In the genomic region with DNA sequence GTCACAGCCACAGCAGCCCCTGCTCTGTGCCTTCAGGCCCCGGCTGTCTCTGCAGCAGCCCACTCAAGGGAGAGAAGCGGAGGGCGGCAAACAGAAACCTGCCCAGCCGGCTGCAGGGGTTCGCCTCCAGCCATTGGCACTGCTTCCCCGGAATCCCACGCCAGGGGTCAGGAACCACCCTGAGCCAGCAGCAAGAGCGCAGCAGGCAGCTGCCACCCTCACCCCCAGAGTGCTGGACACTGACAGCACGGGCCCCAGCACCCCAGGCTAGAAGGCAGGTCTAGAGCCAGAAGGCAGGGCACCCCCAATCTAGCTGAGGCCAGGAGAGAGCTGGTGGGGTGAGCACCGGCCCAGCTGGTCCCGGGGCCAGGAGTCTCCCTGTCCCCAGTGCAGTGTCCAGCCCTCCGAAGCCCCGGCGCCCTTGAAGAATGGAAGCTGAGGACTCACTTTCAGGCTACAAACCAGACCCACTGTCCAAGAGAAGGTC, we compare ENCODE assay signal across 12 cellular contexts. TPM values are rescaled to one million over a fixed set of nuclear protein-coding genes. Genes with fewer than 3 reads are reported as not detected.
DNase-seq lines count a peak whose midpoint lies in the region; ATAC-seq lines count a peak whose summit lies in the region.
"Had no signal": no experiment of that assay in that cellular context is flagged by ENCODE, and none has a peak within 500 bp of the region (broad histone marks: within the 10 kb centered on the region; RNA-seq: fewer than 3 reads in every experiment).

No MANE protein-coding gene starts in this region.

- H2BK15ac ChIP-seq in mesendoderm (replicated peaks; ENCODE audit: low read depth): no peak overlapping the region

- no peak overlapping the region for H4K8ac ChIP-seq in mesendoderm (ENCODE audit: low read depth, low read length)

- H3K4me3 ChIP-seq in CD4-positive, CD25-positive, alpha-beta regulatory T cell (ENCODE audit: low read depth, low read length): no peak overlapping the region
- H3K4me3 ChIP-seq in H7 (ENCODE audit: insufficient read depth, low read depth, low read length) (no peak overlapping the region), mesendoderm (ENCODE audit: low read length) (no peak overlapping the region)
- H3K4me3 ChIP-seq: GM23248, SJCRH30 had no signal

- H3K23ac ChIP-seq in mesendoderm (ENCODE audit: low read length): no peak overlapping the region

- peaks cover 5% of the 10 kb centered on the region for H3K27me3 Mint-ChIP-seq in CD4-positive, CD25-positive, alpha-beta regulatory T cell
- no peaks in the 10 kb centered on the region for H3K27me3 Mint-ChIP-seq in natural killer cell treated with Interleukin-12 subunit alpha and Interleukin-12 subunit beta and Interleukin-15 and Interleukin-18, amount 100 ng/mL, for 72 hours
- H3K27me3 Mint-ChIP-seq: brain had no signal

- H3K9ac ChIP-seq in mesendoderm (ENCODE audit: low read length): no peak overlapping the region
- H3K9ac ChIP-seq: GM23248 had no signal

- H2BK5ac ChIP-seq in mesendoderm (ENCODE audit: low read length): no peak overlapping the region

- no peak overlapping the region for H3K4me2 ChIP-seq in mesendoderm (ENCODE audit: low read length)

- H3K9me3 Mint-ChIP-seq in CD4-positive, CD25-positive, alpha-beta regulatory T cell: no peaks in the 10 kb centered on the region
- H3K9me3 Mint-ChIP-seq in activated naive CD4-positive, alpha-beta T cell treated with anti-CD3 and anti-CD28 coated beads, Interleukin-2, amount 50 U/mL, for 72 hours: no peaks in the 10 kb centered on the region
- H3K9me3 Mint-ChIP-seq in natural killer cell treated with Interleukin-12 subunit alpha and Interleukin-12 subunit beta and Interleukin-15 and Interleukin-18, amount 100 ng/mL, for 72 hours: no peaks in the 10 kb centered on the region
- H3K9me3 Mint-ChIP-seq: brain had no signal

- peaks cover 0 to 75% (median 21%) of the 10 kb centered on the region in 4 donors for H3K4me1 Mint-ChIP-seq in CD4-positive, CD25-positive, alpha-beta regulatory T cell
- H3K4me1 Mint-ChIP-seq in natural killer cell treated with Interleukin-12 subunit alpha and Interleukin-12 subunit beta and Interleukin-15 and Interleukin-18, amount 100 ng/mL, for 72 hours (ENCODE audit: low read depth in 2 of 2): peaks cover 30 to 48% of the 10 kb centered on the region in 2 donors

- H3K27ac Mint-ChIP-seq in CD4-positive, CD25-positive, alpha-beta regulatory T cell: peak overlapping the region; percentile 87 to 97 (median 90)
- peak overlapping the region; percentile 91 to 96 for H3K27ac Mint-ChIP-seq in activated naive CD4-positive, alpha-beta T cell treated with anti-CD3 and anti-CD28 coated beads, Interleukin-2, amount 50 U/mL, for 72 hours
- H3K27ac Mint-ChIP-seq in natural killer cell treated with Interleukin-12 subunit alpha and Interleukin-12 subunit beta and Interleukin-15 and Interleukin-18, amount 100 ng/mL, for 72 hours: peak overlapping the region; percentile 78 to 85

- no CpG with 5 or more reads among the region's 14 CpGs for WGBS in mesendoderm (ENCODE audit: extremely low coverage, insufficient coverage, low lambda C conversion rate)

- H3K4me3 Mint-ChIP-seq in CD4-positive, CD25-positive, alpha-beta regulatory T cell: peak overlapping the region in 3 of 4 donors; percentile 75 to 84 (median 84)
- H3K4me3 Mint-ChIP-seq in natural killer cell treated with Interleukin-12 subunit alpha and Interleukin-12 subunit beta and Interleukin-15 and Interleukin-18, amount 100 ng/mL, for 72 hours: peak overlapping the region; percentile 70
- H3K4me3 Mint-ChIP-seq: brain had no signal

- H3K27ac ChIP-seq in CD4-positive, CD25-positive, alpha-beta regulatory T cell (ENCODE audit: insufficient read depth, low read length, poor library complexity, severe bottlenecking): peak overlapping the region; percentile 92
- no peak overlapping the region for H3K27ac ChIP-seq in mesendoderm (ENCODE audit: low read depth, low read length)
- H3K27ac ChIP-seq: GM23248, SJCRH30 had no signal

- peaks cover 4% of the 10 kb centered on the region for H3K36me3 Mint-ChIP-seq in CD4-positive, CD25-positive, alpha-beta regulatory T cell
- H3K36me3 Mint-ChIP-seq in activated naive CD4-positive, alpha-beta T cell treated with anti-CD3 and anti-CD28 coated beads, Interleukin-2, amount 50 U/mL, for 72 hours: peaks cover 0 to 25% of the 10 kb centered on the region in 2 donors
- H3K36me3 Mint-ChIP-seq in natural killer cell treated with Interleukin-12 subunit alpha and Interleukin-12 subunit beta and Interleukin-15 and Interleukin-18, amount 100 ng/mL, for 72 hours: no peaks in the 10 kb centered on the region
- H3K36me3 Mint-ChIP-seq: brain had no signal

- H3K36me3 ChIP-seq in CD4-positive, CD25-positive, alpha-beta regulatory T cell (ENCODE audit: control insufficient read depth, insufficient read depth, low read length): peaks cover 11% of the 10 kb centered on the region
- H3K36me3 ChIP-seq in H7 (replicated peaks; ENCODE audit: control insufficient read depth, insufficient read depth, low read length): peaks cover 1% of the 10 kb centered on the region
- no peaks in the 10 kb centered on the region for H3K36me3 ChIP-seq in mesendoderm (ENCODE audit: control insufficient read depth, insufficient read depth, low read length)

- H3K4ac ChIP-seq in mesendoderm (ENCODE audit: low read depth, low read length): no peak overlapping the region

- no peak overlapping the region for H2AK5ac ChIP-seq in mesendoderm (ENCODE audit: low read length)

- no peaks in the 10 kb centered on the region for H3K27me3 ChIP-seq in CD4-positive, CD25-positive, alpha-beta regulatory T cell (ENCODE audit: control insufficient read depth, insufficient read depth, low read length)
- H3K27me3 ChIP-seq in H7 (ENCODE audit: control insufficient read depth, insufficient read depth, low read length) (no peaks in the 10 kb centered on the region), mesendoderm (ENCODE audit: insufficient read depth, low read length, poor library complexity) (no peaks in the 10 kb centered on the region)
- H3K27me3 ChIP-seq: SJCRH30 had no signal

- no peak overlapping the region for H2BK120ac ChIP-seq in mesendoderm (ENCODE audit: low read depth, low read length)

- peaks cover 7% of the 10 kb centered on the region for H3K79me1 ChIP-seq in mesendoderm (ENCODE audit: low read length)

- H4K5ac ChIP-seq in mesendoderm (ENCODE audit: low read length): no peak overlapping the region

- H3K18ac ChIP-seq in mesendoderm (ENCODE audit: low read length): no peak overlapping the region

- ATAC-seq in CD4-positive, CD25-positive, alpha-beta regulatory T cell (ENCODE audit: low read depth in 2 of 2): no peak
- ATAC-seq in activated naive CD4-positive, alpha-beta T cell treated with anti-CD3 and anti-CD28 coated beads, Interleukin-2, amount 50 U/mL, for 72 hours: no peak
- no peak for ATAC-seq in natural killer cell treated with Interleukin-12 subunit alpha and Interleukin-12 subunit beta and Interleukin-15 and Interleukin-18, amount 100 ng/mL, for 72 hours
- ATAC-seq in HG03521 (IDR thresholded peaks at IDR 0.05; ENCODE audit: unreplicated experiment): no peak
- ATAC-seq in HG03159 (IDR thresholded peaks at IDR 0.05; ENCODE audit: unreplicated experiment): no peak

- H3K56ac ChIP-seq in mesendoderm (ENCODE audit: low read length): no peak overlapping the region

- no peak for DNase-seq in CD4-positive, CD25-positive, alpha-beta regulatory T cell
- DNase-seq in H7: peak; percentile 57
- peak in 1 of 2 donors; percentile 68 for DNase-seq in activated naive CD4-positive, alpha-beta T cell treated with anti-CD3 and anti-CD28 coated beads, Interleukin-2, amount 50 U/mL, for 72 hours (ENCODE audit: low spot score in 2 of 2)
- no peak for DNase-seq in natural killer cell treated with Interleukin-12 subunit alpha and Interleukin-12 subunit beta and Interleukin-15 and Interleukin-18, amount 100 ng/mL, for 72 hours (ENCODE audit: low spot score)
- DNase-seq in mesendoderm: no peak
- no peak for DNase-seq in T1000 (lab: John Stamatoyannopoulos, UW)
- DNase-seq: GM23248, hypothalamus, SJCRH30 had no signal

- H3K4me1 ChIP-seq in CD4-positive, CD25-positive, alpha-beta regulatory T cell (ENCODE audit: control insufficient read depth, insufficient read depth, low read length, poor library complexity, severe bottlenecking): peaks cover 67% of the 10 kb centered on the region
- no peaks in the 10 kb centered on the region for H3K4me1 ChIP-seq in mesendoderm (ENCODE audit: control insufficient read depth, low read depth, low read length)

- H3K79me2 ChIP-seq in mesendoderm (ENCODE audit: control insufficient read depth, insufficient read depth, low read length): peaks cover 2% of the 10 kb centered on the region

- no peaks in the 10 kb centered on the region for H3K9me3 ChIP-seq in CD4-positive, CD25-positive, alpha-beta regulatory T cell (ENCODE audit: control insufficient read depth in 2 of 2, low read length in 2 of 2)
- H3K9me3 ChIP-seq: SJCRH30 had no signal

RNA-seq across cellular contexts. Expression of a gene that starts 8.3 kb away (rescaled TPM):
- total RNA-seq in CD4-positive, CD25-positive, alpha-beta regulatory T cell: 247 TPM
- 1 to 10 TPM; 3.9 to 9.2 (median 7.3) TPM for polyA plus RNA-seq in CD4-positive, CD25-positive, alpha-beta regulatory T cell
- total RNA-seq in H7 (2014; rRNA removed; shearing (Covaris generic)): 21.3 and 24.8 TPM in 2 replicates
- 100 to 1,000 TPM; 262 to 294 TPM for total RNA-seq in activated naive CD4-positive, alpha-beta T cell treated with anti-CD3 and anti-CD28 coated beads, Interleukin-2, amount 50 U/mL, for 72 hours
- 100 to 1,000 TPM; 216 to 262 TPM for total RNA-seq in natural killer cell treated with Interleukin-12 subunit alpha and Interleukin-12 subunit beta and Interleukin-15 and Interleukin-18, amount 100 ng/mL, for 72 hours
- 41.6 TPM for polyA plus RNA-seq in mesendoderm (2013, experiment 1 of 2)
- 41.5 TPM for polyA plus RNA-seq in mesendoderm (2013, experiment 2 of 2)

RNA-seq across cellular contexts. Expression of a gene that starts 33.2 kb away (rescaled TPM):
- 17.7 TPM for total RNA-seq in CD4-positive, CD25-positive, alpha-beta regulatory T cell
- polyA plus RNA-seq in CD4-positive, CD25-positive, alpha-beta regulatory T cell: 1 to 10 TPM; 3.3 to 5.6 (median 4.3) TPM
- 4.2 and 5.6 TPM in 2 replicates for total RNA-seq in H7 (2014; rRNA removed; shearing (Covaris generic))
- 10 to 100 TPM; 22.0 to 35.1 TPM for total RNA-seq in activated naive CD4-positive, alpha-beta T cell treated with anti-CD3 and anti-CD28 coated beads, Interleukin-2, amount 50 U/mL, for 72 hours
- total RNA-seq in natural killer cell treated with Interleukin-12 subunit alpha and Interleukin-12 subunit beta and Interleukin-15 and Interleukin-18, amount 100 ng/mL, for 72 hours: 100 to 1,000 TPM in 1 of 2 donors, 10 to 100 TPM in 1; 46.6 to 124 TPM
- 1.1 TPM for polyA plus RNA-seq in mesendoderm (2013, experiment 1 of 2)
- polyA plus RNA-seq in mesendoderm (2013, experiment 2 of 2): 1.3 TPM

RNA-seq across cellular contexts. Expression of a gene that starts 34.6 kb away (rescaled TPM):
- total RNA-seq in CD4-positive, CD25-positive, alpha-beta regulatory T cell: 2.2 TPM
- polyA plus RNA-seq in CD4-positive, CD25-positive, alpha-beta regulatory T cell: under 1 TPM in 1 of 4 donors, not detected in 3; 0.50 TPM
- 0.70 and 1.1 TPM in 2 replicates for total RNA-seq in H7 (2014; rRNA removed; shearing (Covaris generic))
- total RNA-seq in activated naive CD4-positive, alpha-beta T cell treated with anti-CD3 and anti-CD28 coated beads, Interleukin-2, amount 50 U/mL, for 72 hours: 1 to 10 TPM in 1 of 2 donors, under 1 TPM in 1; 0.46 to 1.8 TPM
- total RNA-seq in natural killer cell treated with Interleukin-12 subunit alpha and Interleukin-12 subunit beta and Interleukin-15 and Interleukin-18, amount 100 ng/mL, for 72 hours: 1 to 10 TPM; 4.1 to 5.9 TPM
- polyA plus RNA-seq in mesendoderm (2013, experiment 1 of 2): 1.2 TPM
- 1.3 TPM for polyA plus RNA-seq in mesendoderm (2013, experiment 2 of 2)
